In genomic region chr2:223943135-223943534, GRCh38 we compare ENCODE assay signal across 1 cellular context.
TF ChIP-seq lines count a peak whose summit lies in the region.

No MANE protein-coding gene starts in this region.

TF ChIP-seq in HepG2, 621 proteins besides CTCF, POLR2A, EP300 and RAD21:
- TF ChIP-seq GTF3A (CRISPR knock-in tag; conservative IDR thresholded peaks at IDR 0.05), result no peak
- TF ChIP-seq, protein P1, sequence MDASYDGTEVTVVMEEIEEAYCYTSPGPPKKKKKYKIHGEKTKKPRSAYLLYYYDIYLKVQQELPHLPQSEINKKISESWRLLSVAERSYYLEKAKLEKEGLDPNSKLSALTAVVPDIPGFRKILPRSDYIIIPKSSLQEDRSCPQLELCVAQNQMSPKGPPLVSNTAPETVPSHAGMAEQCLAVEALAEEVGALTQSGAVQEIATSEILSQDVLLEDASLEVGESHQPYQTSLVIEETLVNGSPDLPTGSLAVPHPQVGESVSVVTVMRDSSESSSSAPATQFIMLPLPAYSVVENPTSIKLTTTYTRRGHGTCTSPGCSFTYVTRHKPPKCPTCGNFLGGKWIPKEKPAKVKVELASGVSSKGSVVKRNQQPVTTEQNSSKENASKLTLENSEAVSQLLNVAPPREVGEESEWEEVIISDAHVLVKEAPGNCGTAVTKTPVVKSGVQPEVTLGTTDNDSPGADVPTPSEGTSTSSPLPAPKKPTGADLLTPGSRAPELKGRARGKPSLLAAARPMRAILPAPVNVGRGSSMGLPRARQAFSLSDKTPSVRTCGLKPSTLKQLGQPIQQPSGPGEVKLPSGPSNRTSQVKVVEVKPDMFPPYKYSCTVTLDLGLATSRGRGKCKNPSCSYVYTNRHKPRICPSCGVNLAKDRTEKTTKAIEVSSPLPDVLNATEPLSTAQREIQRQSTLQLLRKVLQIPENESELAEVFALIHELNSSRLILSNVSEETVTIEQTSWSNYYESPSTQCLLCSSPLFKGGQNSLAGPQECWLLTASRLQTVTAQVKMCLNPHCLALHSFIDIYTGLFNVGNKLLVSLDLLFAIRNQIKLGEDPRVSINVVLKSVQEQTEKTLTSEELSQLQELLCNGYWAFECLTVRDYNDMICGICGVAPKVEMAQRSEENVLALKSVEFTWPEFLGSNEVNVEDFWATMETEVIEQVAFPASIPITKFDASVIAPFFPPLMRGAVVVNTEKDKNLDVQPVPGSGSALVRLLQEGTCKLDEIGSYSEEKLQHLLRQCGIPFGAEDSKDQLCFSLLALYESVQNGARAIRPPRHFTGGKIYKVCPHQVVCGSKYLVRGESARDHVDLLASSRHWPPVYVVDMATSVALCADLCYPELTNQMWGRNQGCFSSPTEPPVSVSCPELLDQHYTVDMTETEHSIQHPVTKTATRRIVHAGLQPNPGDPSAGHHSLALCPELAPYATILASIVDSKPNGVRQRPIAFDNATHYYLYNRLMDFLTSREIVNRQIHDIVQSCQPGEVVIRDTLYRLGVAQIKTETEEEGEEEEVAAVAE (CRISPR knock-in tag; IDR thresholded peaks at IDR 0.05; ENCODE audit: borderline replicate concordance), result 0 out of 2 replicates have a peak, but pooled peaks have one; percentile 52
